In the genomic region with DNA sequence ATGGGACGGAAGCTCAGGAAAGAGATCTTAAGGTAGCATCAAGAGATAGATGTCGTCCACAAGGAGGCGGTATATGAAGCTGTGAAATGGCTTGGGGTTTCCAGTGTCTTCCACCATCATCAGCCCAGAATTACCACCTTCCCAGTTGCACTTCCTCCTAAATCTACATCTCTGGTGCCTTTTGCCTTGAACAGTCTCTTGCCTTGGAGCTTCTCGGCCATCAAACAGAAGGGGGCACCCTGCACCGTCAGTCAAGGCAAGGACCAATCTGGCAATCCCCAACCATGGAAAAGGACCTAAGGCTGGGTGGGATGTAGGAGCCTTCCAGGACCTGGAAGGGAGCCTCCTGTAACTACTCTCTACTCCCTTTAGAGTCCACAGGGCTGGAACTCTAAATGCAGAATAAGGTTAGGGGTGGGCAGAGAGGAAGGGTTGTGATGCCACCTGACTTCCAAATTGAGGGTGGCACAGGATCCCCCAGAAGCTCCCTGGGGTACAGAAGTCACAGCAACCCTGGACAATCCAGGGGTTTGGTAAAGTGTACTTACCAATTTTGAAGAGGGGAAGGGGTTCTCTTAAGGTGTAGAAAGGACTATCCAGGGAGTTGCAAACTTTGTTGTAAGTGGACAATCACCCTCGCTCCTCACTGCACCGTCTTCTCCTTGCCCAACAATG, we compare ENCODE assay signal across 9 cellular contexts. TPM values are rescaled to one million over a fixed set of nuclear protein-coding genes. Genes with fewer than 3 reads are reported as not detected.
DNase-seq lines count a peak whose midpoint lies in the region; ATAC-seq, FAIRE-seq and TF ChIP-seq lines count a peak whose summit lies in the region.
"Had no signal": no experiment of that assay in that cellular context is flagged by ENCODE, and none has a peak within 500 bp of the region (broad histone marks: within the 10 kb centered on the region; RNA-seq: fewer than 3 reads in every experiment).

No MANE protein-coding gene starts in this region.

- DNase-seq in MV-4-11 (lab: John Stamatoyannopoulos, UW) (peak; percentile 72), H1 (ENCODE audit: low read depth in 1 of 2, low spot score in 2 of 2) (peak in 1 of 2 experiments; percentile 49), CD14-positive monocyte (ENCODE audit: low spot score) (no peak), NCI-H128 (lab: John Stamatoyannopoulos, UW; ENCODE audit: unreplicated experiment) (no peak)
- DNase-seq: naive B cell had no signal

- H3K4me2 ChIP-seq in H1 (ENCODE audit: insufficient read depth in 1 of 2, low read depth in 2 of 2, low read length in 2 of 2) (peak overlapping the region; percentile 87; a peak in 3 of 4 replicates), parathyroid adenoma (ENCODE audit: low read length) (no peak overlapping the region)

- H2AK5ac ChIP-seq in H1 (ENCODE audit: low read depth, low read length) = no peak overlapping the region

- H3K23me2 ChIP-seq in H1 (ENCODE audit: low read depth, low read length) = peaks cover 16% of the 10 kb centered on the region; the same call in 1 of the 2 replicates

- WGBS in H1 (ENCODE audit: extremely low coverage in 1 of 2, insufficient coverage in 1 of 2, insufficient read length in 1 of 2, insufficient replicate concordance in 2 of 2, low coverage in 1 of 2, low lambda C conversion rate in 2 of 2, missing lambda C conversion rate in 1 of 2), 2 experiments = 63% methylated on average over 7 of the region's 7 CpGs; no CpG with 5 or more reads in 1 of the 2 experiments

- CTCF ChIA-PET in H1 (lab: Charles Lee; ENCODE audit: partially characterized antibody) = interaction anchor here (0.6 to 3.2 kb wide), 34 partner anchors 8 to 428 kb away, joined by 3 to 24 read pairs (median 4); no protein-coding TSS in a partner anchor

- no peak overlapping the region for H3K56ac ChIP-seq in H1 (replicated peaks; ENCODE audit: insufficient read length, low read depth, low read length)

- peak overlapping the region in 1 of 2 donors; percentile 75 for H3K4me3 Mint-ChIP-seq in CD14-positive monocyte

- H3K9me3 Mint-ChIP-seq in CD14-positive monocyte = peaks cover 0 to 9% (median 4%) of the 10 kb centered on the region in 7 donors

- peak; percentile 52 for FAIRE-seq in H1 (lab: Jason Lieb, UNC)

- H2BK120ac ChIP-seq in H1 (replicated peaks; ENCODE audit: low read depth, low read length) = no peak overlapping the region

- H3K36me3 Mint-ChIP-seq in CD14-positive monocyte = no peaks in the 10 kb centered on the region

- H3K27me3 ChIP-seq in H1 (replicated peaks in 1 of 4; ENCODE audit: control insufficient read depth in 3 of 4, extremely low read depth in 1 of 4, insufficient read depth in 3 of 4, low read length in 3 of 4) (peaks cover 15 to 37% (median 32%) of the 10 kb centered on the region in 4 experiments), parathyroid adenoma (ENCODE audit: control insufficient read depth, insufficient read depth, low read length) (no peaks in the 10 kb centered on the region)

- H2AFZ ChIP-seq in H1 (ENCODE audit: low read length) (no peak overlapping the region), parathyroid adenoma (no peak overlapping the region)

- no peak overlapping the region for H4K91ac ChIP-seq in H1 (replicated peaks; ENCODE audit: insufficient read length, low read length)

- H3K4me1 ChIP-seq in H1 (replicated peaks in 1 of 4; ENCODE audit: control insufficient read depth in 3 of 4, insufficient read depth in 4 of 4, low read length in 3 of 4) (peaks cover 0 to 2% (median 0%) of the 10 kb centered on the region in 4 experiments; a peak in 3 of 7 replicates), parathyroid adenoma (no peaks in the 10 kb centered on the region)

- H3K9me3 ChIP-seq in H1 (ENCODE audit: insufficient read depth in 2 of 2, low read depth in 1 of 2, low read length in 1 of 2) (no peaks in the 10 kb centered on the region), parathyroid adenoma (ENCODE audit: control insufficient read depth, low read length) (no peaks in the 10 kb centered on the region)

- H3K36me3 ChIP-seq in H1 (ENCODE audit: control insufficient read depth in 2 of 4, insufficient read depth in 4 of 4, low read length in 3 of 4) (no peaks in the 10 kb centered on the region), parathyroid adenoma (ENCODE audit: control insufficient read depth, insufficient read depth, low read length) (no peaks in the 10 kb centered on the region)

- ATAC-seq in GM18867 (IDR thresholded peaks at IDR 0.05; ENCODE audit: unreplicated experiment) (no peak), GM19455 (IDR thresholded peaks at IDR 0.05; ENCODE audit: unreplicated experiment) (no peak)

- peak; percentile 70 to 77 for TF ChIP-seq RAD21 in H1 (IDR thresholded peaks at IDR 0.05 in 1 of 2, conservative IDR thresholded peaks at IDR 0.05 in 1 of 2; ENCODE audit: low read depth in 2 of 2, low read length in 2 of 2)

- H3K79me1 ChIP-seq in H1 (ENCODE audit: low read depth, low read length) = no peaks in the 10 kb centered on the region

- TF ChIP-seq POLR2A in H1 (IDR thresholded peaks at IDR 0.05; ENCODE audit: control extremely low read depth in 1 of 2, low read depth in 2 of 2, low read length in 2 of 2) = no peak

- no peak overlapping the region for H4K5ac ChIP-seq in H1 (ENCODE audit: insufficient read length, low read depth, low read length)

- H3K4ac ChIP-seq in H1 (replicated peaks; ENCODE audit: insufficient read length, low read depth, low read length) = no peak overlapping the region

- no peak for TF ChIP-seq EP300 in H1 (IDR thresholded peaks at IDR 0.05; ENCODE audit: borderline replicate concordance in 1 of 2, low read depth in 2 of 2, low read length in 2 of 2)

- H3K27ac ChIP-seq in H1 (ENCODE audit: low read depth, low read length) = no peak overlapping the region
- H3K27ac ChIP-seq in parathyroid adenoma = no peak overlapping the region

- H3K4me1 Mint-ChIP-seq in CD14-positive monocyte = no peaks in the 10 kb centered on the region

- no peak overlapping the region for H2BK5ac ChIP-seq in H1 (ENCODE audit: low read depth, low read length)

- no peak overlapping the region for H2BK15ac ChIP-seq in H1 (ENCODE audit: low read length)

- H3K18ac ChIP-seq in H1 (ENCODE audit: extremely low read depth, low read length) = no peak overlapping the region

- intact Hi-C loops in CD14-positive monocyte (cut with micrococcal nuclease) = no loop called here

- peak; percentile 27; the same call in 1 of the 2 replicates for TF ChIP-seq CTCF in GM12875 (IDR thresholded peaks at IDR 0.05; ENCODE audit: borderline replicate concordance, insufficient read depth, low read depth, low read length)
- peak; percentile 42 to 63 (median 50) for TF ChIP-seq CTCF in H1 (IDR thresholded peaks at IDR 0.05; ENCODE audit: control extremely low read depth in 1 of 3, insufficient read depth in 1 of 3, low read depth in 1 of 3, low read length in 3 of 3)
- TF ChIP-seq CTCF in parathyroid adenoma (IDR thresholded peaks at IDR 0.05) = peak; percentile 9
- TF ChIP-seq CTCF in CD14-positive monocyte (IDR thresholded peaks at IDR 0.05) = no peak

- H2BK12ac ChIP-seq in H1 (ENCODE audit: low read depth, low read length) = no peak overlapping the region

- no peak overlapping the region for H3K14ac ChIP-seq in H1 (ENCODE audit: insufficient read length)

- POLR2A ChIA-PET in H1 (lab: Charles Lee; ENCODE audit: partially characterized antibody) = interaction anchor here (1.5 kb wide), 1 partner anchor 391 kb away, joined by 4 read pairs; no protein-coding TSS in a partner anchor

- no peaks in the 10 kb centered on the region for H4K20me1 ChIP-seq in H1 (replicated peaks in 1 of 2; ENCODE audit: control insufficient read depth in 1 of 2, insufficient read depth in 2 of 2, low read length in 2 of 2)

- H3K79me2 ChIP-seq in H1 (ENCODE audit: control insufficient read depth in 1 of 2, insufficient read depth in 2 of 2, low read length in 2 of 2) = no peaks in the 10 kb centered on the region
- H3K79me2 ChIP-seq in parathyroid adenoma = no peaks in the 10 kb centered on the region

- H3K23ac ChIP-seq in H1 (ENCODE audit: insufficient read length) = no peak overlapping the region

- H3K27me3 Mint-ChIP-seq in CD14-positive monocyte (ENCODE audit: low read depth in 3 of 3) = peaks cover 42 to 55% (median 43%) of the 10 kb centered on the region in 3 donors

- H3K4me3 ChIP-seq in GM12875 (ENCODE audit: low read depth, low read length) = no peak overlapping the region
- peak overlapping the region in 2 of 4 experiments; percentile 55 to 72; a peak in 3 of 8 replicates for H3K4me3 ChIP-seq in H1 (ENCODE audit: extremely low read depth in 1 of 4, insufficient read depth in 2 of 4, low read depth in 3 of 4, low read length in 4 of 4)
- no peak overlapping the region for H3K4me3 ChIP-seq in parathyroid adenoma (ENCODE audit: low read depth, low read length)

- H4K8ac ChIP-seq in H1 (ENCODE audit: extremely low read depth, insufficient read depth, low read length) = no peak overlapping the region

- no peak overlapping the region for H3K27ac Mint-ChIP-seq in CD14-positive monocyte

- no peak overlapping the region for H2BK20ac ChIP-seq in H1 (ENCODE audit: low read length)

- H3K9ac ChIP-seq in H1 (replicated peaks in 1 of 4; ENCODE audit: extremely low read depth in 1 of 4, low read depth in 3 of 4, low read length in 3 of 4) (no peak overlapping the region), parathyroid adenoma (no peak overlapping the region)

TF ChIP-seq in H1, 55 proteins besides CTCF, POLR2A, EP300 and RAD21:
- TF ChIP-seq TAF7 (optimal IDR thresholded peaks at IDR 0.05; ENCODE audit: borderline replicate concordance, low read depth, low read length) (no peak), SRF (IDR thresholded peaks at IDR 0.05; ENCODE audit: low read depth, low read length) (no peak), TEAD4 (IDR thresholded peaks at IDR 0.05; ENCODE audit: low read depth, low read length) (no peak), NRF1 (IDR thresholded peaks at IDR 0.05; ENCODE audit: low read depth, low read length) (no peak), KDM1A (IDR thresholded peaks at IDR 0.05; ENCODE audit: borderline replicate concordance, low read length) (no peak), EZH2 (IDR thresholded peaks at IDR 0.05; ENCODE audit: low read depth, low read length, severe bottlenecking) (no peak), HDAC6 (IDR thresholded peaks at IDR 0.05; ENCODE audit: low read depth, low read length) (no peak), TBP (IDR thresholded peaks at IDR 0.05; ENCODE audit: low read depth, low read length) (no peak), PHF8 (conservative IDR thresholded peaks at IDR 0.05; ENCODE audit: low read depth, low read length) (no peak)

RNA-seq across cellular contexts. Expression of a gene that starts 1.0 kb away (rescaled TPM):
- 0.46 and 3.4 TPM in 2 replicates for total RNA-seq in H1 (2021; fragmentation: NEBNext Ultra II Directional; extraction: Animal tissue kit (Norgen Biotek cat#: 25700))
- polyA plus RNA-seq in H1 (2011; rRNA removed) = 0.24 and 0.33 TPM in 2 replicates
- polyA plus RNA-seq in H1 (2011; cell fraction: cytosol; rRNA removed) = 0.36 TPM
- 0.87 TPM for polyA plus RNA-seq in H1 (2011; cell fraction: nucleus; rRNA removed)
- polyA plus RNA-seq in H1 (2012, experiment 1 of 2) = 0.55 to 2.1 TPM (median 0.91 TPM) in 4 replicates
- polyA plus RNA-seq in H1 (2012, experiment 2 of 2) = 0.08 TPM
- 0.53 TPM for polyA plus RNA-seq in H1 (2013, experiment 1 of 2)
- 0.48 TPM for polyA plus RNA-seq in H1 (2013, experiment 2 of 2)
- polyA minus RNA-seq in H1 (2011; rRNA and poly(A)+ RNA removed) = 0.79 and 1.1 TPM in 2 replicates
- 0.95 TPM for polyA minus RNA-seq in H1 (2011; cell fraction: cytosol; rRNA and poly(A)+ RNA removed)
- 1.9 TPM for polyA minus RNA-seq in H1 (2011; cell fraction: nucleus; rRNA and poly(A)+ RNA removed)
- not detected for polyA plus RNA-seq in CD14-positive monocyte
